Comparison of ENCODE assay signal across 1 cellular context in the genomic region with DNA sequence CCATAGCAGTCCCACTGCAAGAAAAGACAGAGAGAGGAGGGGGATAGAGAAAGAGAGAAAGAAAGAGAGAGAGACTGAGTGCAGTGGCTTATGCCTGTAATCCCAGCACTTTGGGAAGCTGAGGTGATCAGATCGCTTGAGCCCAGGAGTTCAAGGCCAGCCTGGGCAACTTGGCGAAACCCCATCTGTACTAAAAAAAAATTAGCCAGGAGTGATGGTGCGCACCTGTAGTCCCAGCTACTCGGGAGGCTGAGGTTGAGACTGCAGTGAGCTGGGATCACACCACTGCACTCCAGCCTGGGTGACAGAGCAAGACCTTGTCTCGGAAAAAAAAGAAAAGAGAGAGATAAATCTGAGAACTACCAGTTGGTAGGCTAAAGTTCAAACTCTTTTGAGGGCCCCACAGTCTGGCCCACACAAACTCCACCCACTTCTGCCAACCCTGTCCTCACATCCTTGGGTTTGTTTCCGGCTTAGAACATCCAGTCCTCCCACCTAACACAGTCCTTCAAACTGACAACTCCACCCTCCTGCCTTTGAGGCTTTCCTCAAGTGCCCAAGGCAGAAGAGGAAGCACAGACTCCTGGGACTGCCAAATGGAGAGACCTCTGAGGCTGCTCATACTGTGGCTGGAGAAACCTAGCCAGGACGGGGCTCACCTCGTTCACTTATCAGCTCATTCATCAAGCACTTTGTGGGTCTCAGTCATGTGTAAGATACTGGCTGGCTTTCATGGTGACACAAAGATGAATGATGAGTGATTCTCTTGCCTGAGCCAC.
TF ChIP-seq lines count a peak whose summit lies in the region.

No MANE protein-coding gene starts in this region.

TF ChIP-seq in HEK293, 187 proteins besides CTCF, POLR2A, EP300 and RAD21:
- no peak for TF ChIP-seq ZBTB21 (tag by site-specific recombination; IDR thresholded peaks at IDR 0.05)
- TF ChIP-seq ZNF658 (tag by site-specific recombination; IDR thresholded peaks at IDR 0.05) = no peak
- TF ChIP-seq EGR2 (tag by site-specific recombination; IDR thresholded peaks at IDR 0.05; ENCODE audit: low read depth) = peak; percentile 81
- TF ChIP-seq ZFHX2 (tag by site-specific recombination; conservative IDR thresholded peaks at IDR 0.05) = peak; percentile 78
- no peak for TF ChIP-seq ZNF677 (tag by site-specific recombination; IDR thresholded peaks at IDR 0.05)
- TF ChIP-seq, protein P1, sequence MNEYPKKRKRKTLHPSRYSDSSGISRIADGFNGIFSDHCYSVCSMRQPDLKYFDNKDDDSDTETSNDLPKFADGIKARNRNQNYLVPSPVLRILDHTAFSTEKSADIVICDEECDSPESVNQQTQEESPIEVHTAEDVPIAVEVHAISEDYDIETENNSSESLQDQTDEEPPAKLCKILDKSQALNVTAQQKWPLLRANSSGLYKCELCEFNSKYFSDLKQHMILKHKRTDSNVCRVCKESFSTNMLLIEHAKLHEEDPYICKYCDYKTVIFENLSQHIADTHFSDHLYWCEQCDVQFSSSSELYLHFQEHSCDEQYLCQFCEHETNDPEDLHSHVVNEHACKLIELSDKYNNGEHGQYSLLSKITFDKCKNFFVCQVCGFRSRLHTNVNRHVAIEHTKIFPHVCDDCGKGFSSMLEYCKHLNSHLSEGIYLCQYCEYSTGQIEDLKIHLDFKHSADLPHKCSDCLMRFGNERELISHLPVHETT (tag by site-specific recombination; IDR thresholded peaks at IDR 0.05) = no peak
- TF ChIP-seq FEZF1 (tag by site-specific recombination; IDR thresholded peaks at IDR 0.05) = peak; percentile 49; the same call in 1 of the 2 replicates
